14 cellular contexts compared by ENCODE assay signal in the genomic region with DNA sequence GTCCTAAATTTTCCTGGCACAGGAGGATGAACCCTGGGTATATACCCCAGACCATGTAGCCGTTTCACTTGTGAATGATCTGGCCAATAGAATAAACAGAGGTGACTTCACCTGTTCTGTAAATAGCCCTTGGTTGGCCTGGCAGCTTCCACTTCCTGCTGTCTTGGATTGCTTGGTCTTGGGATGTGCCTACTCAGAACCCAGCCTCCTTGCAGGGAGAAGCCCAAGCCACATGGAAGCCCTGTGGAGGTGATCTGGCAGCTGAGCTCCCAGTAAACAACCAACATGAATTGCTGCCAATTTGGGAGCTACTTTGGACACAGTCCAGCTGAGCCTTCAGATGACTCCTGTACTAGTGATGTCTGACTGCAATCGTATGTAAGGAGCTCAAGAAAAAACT. TPM values are rescaled to one million over a fixed set of nuclear protein-coding genes. Genes with fewer than 3 reads are reported as not detected.
DNase-seq lines count a peak whose midpoint lies in the region; ATAC-seq and TF ChIP-seq lines count a peak whose summit lies in the region.
"Had no signal": no experiment of that assay in that cellular context is flagged by ENCODE, and none has a peak within 500 bp of the region (broad histone marks: within the 10 kb centered on the region; RNA-seq: fewer than 3 reads in every experiment).

No MANE protein-coding gene starts in this region.

- H3K27ac ChIP-seq in VCaP (peak overlapping the region; percentile 61), right lobe of liver (no peak overlapping the region)
- no peak overlapping the region for H3K27ac ChIP-seq in CD8-positive, alpha-beta memory T cell (ENCODE audit: low read depth, low read length)

- H3K36me3 ChIP-seq in right lobe of liver, result no peaks in the 10 kb centered on the region
- no peaks in the 10 kb centered on the region for H3K36me3 ChIP-seq in CD8-positive, alpha-beta memory T cell (ENCODE audit: insufficient read depth, low read length)

- ATAC-seq in right lobe of liver, result peak; percentile 40 to 61 (median 52)
- no peak for ATAC-seq in HG03439 (IDR thresholded peaks at IDR 0.05; ENCODE audit: unreplicated experiment)
- ATAC-seq: stimulated activated naive CD8-positive, alpha-beta T cell treated with anti-CD3 and anti-CD28 coated beads, Interleukin-15, amount 100 ng/mL, for 72 hours had no signal

- H3K4me1 ChIP-seq in right lobe of liver, result peaks cover 0 to 28% (median 4%) of the 10 kb centered on the region in 4 donors
- no peaks in the 10 kb centered on the region for H3K4me1 ChIP-seq in CD8-positive, alpha-beta memory T cell (ENCODE audit: insufficient read depth, low read length)

- intact Hi-C loops in right lobe of liver (cut with DNase I), result no loop called here

- CTCF ChIA-PET in CD8-positive, alpha-beta memory T cell (lab: Charles Lee), result no interaction called here

- no peak for TF ChIP-seq POLR2A in right lobe of liver (IDR thresholded peaks at IDR 0.05)

- TF ChIP-seq CTCF in VCaP (conservative IDR thresholded peaks at IDR 0.05), result no peak
- TF ChIP-seq CTCF in right lobe of liver (IDR thresholded peaks at IDR 0.05), result no peak
- no peak for TF ChIP-seq CTCF in osteocyte (IDR thresholded peaks at IDR 0.05)

- peaks cover 4 to 7% (median 6%) of the 10 kb centered on the region in 3 donors for H3K4me1 Mint-ChIP-seq in CD8-positive, alpha-beta memory T cell
- H3K4me1 Mint-ChIP-seq in osteocyte (ENCODE audit: unreplicated experiment), result peaks cover 6% of the 10 kb centered on the region
- H3K4me1 Mint-ChIP-seq: CD14-positive monocyte had no signal

- no peak overlapping the region for H3K4me3 ChIP-seq in right lobe of liver
- H3K4me3 ChIP-seq in CD8-positive, alpha-beta memory T cell (ENCODE audit: low read length), result no peak overlapping the region

- POLR2A ChIA-PET in CD8-positive, alpha-beta memory T cell (lab: Charles Lee), result no interaction called here

- no peaks in the 10 kb centered on the region for H3K9me3 ChIP-seq in right lobe of liver
- no peaks in the 10 kb centered on the region for H3K9me3 ChIP-seq in CD8-positive, alpha-beta memory T cell (ENCODE audit: low read length)

- H3K9me3 Mint-ChIP-seq in CD8-positive, alpha-beta memory T cell, result peaks cover 0 to 4% (median 0%) of the 10 kb centered on the region in 5 donors
- H3K9me3 Mint-ChIP-seq in osteocyte (ENCODE audit: unreplicated experiment), result no peaks in the 10 kb centered on the region
- H3K9me3 Mint-ChIP-seq: neural crest cell had no signal

- H3K36me3 Mint-ChIP-seq in CD8-positive, alpha-beta memory T cell, result no peaks in the 10 kb centered on the region
- no peaks in the 10 kb centered on the region for H3K36me3 Mint-ChIP-seq in osteocyte (ENCODE audit: unreplicated experiment)
- H3K36me3 Mint-ChIP-seq: activated naive CD8-positive, alpha-beta T cell; CD14-positive monocyte had no signal

- H3K27me3 Mint-ChIP-seq in CD8-positive, alpha-beta memory T cell, result peaks cover 13 to 17% of the 10 kb centered on the region in 2 donors
- H3K27me3 Mint-ChIP-seq in osteocyte (ENCODE audit: unreplicated experiment), result peaks cover 26% of the 10 kb centered on the region

- H3K27ac Mint-ChIP-seq in CD8-positive, alpha-beta memory T cell, result no peak overlapping the region
- no peak overlapping the region for H3K27ac Mint-ChIP-seq in osteocyte (ENCODE audit: unreplicated experiment)
- H3K27ac Mint-ChIP-seq: activated naive CD8-positive, alpha-beta T cell; stimulated activated naive CD8-positive, alpha-beta T cell treated with anti-CD3 and anti-CD28 coated beads, Interleukin-15, amount 100 ng/mL, for 72 hours had no signal

- 17% methylated on average over 2 of the region's 2 CpGs for WGBS in right lobe of liver (ENCODE audit: insufficient coverage, low coverage, low lambda C conversion rate, missing lambda C conversion rate)

- DNase-seq in DMS79 (lab: John Stamatoyannopoulos, UW) (peak; percentile 7), NCI-H2081 (lab: John Stamatoyannopoulos, UW) (peak; percentile 77 to 94), right lobe of liver (peak; percentile 62 to 86 (median 69)), osteocyte (ENCODE audit: extremely low spot score, unreplicated experiment) (no peak)
- DNase-seq in CD8-positive, alpha-beta memory T cell, result no peak
- no peak for DNase-seq in activated CD8-positive, alpha-beta memory T cell treated with anti-CD3 and anti-CD28 coated beads, Interleukin-2, amount 50 U/mL, for 48 hours
- DNase-seq: activated CD4-positive, alpha-beta T cell treated with anti-CD3 and anti-CD28 coated beads for 48 hours; SIG-M5; stimulated activated naive CD8-positive, alpha-beta T cell treated with anti-CD3 and anti-CD28 coated beads, Interleukin-15, amount 100 ng/mL, for 72 hours had no signal

- H3K4me3 Mint-ChIP-seq in CD8-positive, alpha-beta memory T cell, result no peak overlapping the region
- H3K4me3 Mint-ChIP-seq in osteocyte (ENCODE audit: unreplicated experiment), result no peak overlapping the region
- H3K4me3 Mint-ChIP-seq: activated naive CD8-positive, alpha-beta T cell; CD14-positive monocyte; neural crest cell; stimulated activated naive CD8-positive, alpha-beta T cell treated with anti-CD3 and anti-CD28 coated beads, Interleukin-15, amount 100 ng/mL, for 72 hours had no signal

- H3K27me3 ChIP-seq in right lobe of liver, result no peaks in the 10 kb centered on the region
- H3K27me3 ChIP-seq in CD8-positive, alpha-beta memory T cell (ENCODE audit: insufficient read depth, low read length, poor library complexity, severe bottlenecking), result no peaks in the 10 kb centered on the region

RNA-seq across cellular contexts. Expression of gene RAPGEF5, which starts 4.8 kb away (rescaled TPM):
- total RNA-seq in right lobe of liver (10 to 100 TPM; 15.5 to 56.4 (median 27.1) TPM), osteocyte (0.21 and 0.27 TPM in 2 replicates)
- under 1 TPM; 0.13 to 0.50 TPM for total RNA-seq in CD8-positive, alpha-beta memory T cell
- 0.86 TPM for polyA plus RNA-seq in CD8-positive, alpha-beta memory T cell
- polyA plus RNA-seq: CD14-positive monocyte had no signal

Comparison
In these comparisons a context has a peak if more than half of its experiments do, and no peak if none do; other contexts are left out.
1. DNase-seq: peak in DMS79 (single experiment), NCI-H2081 (2 of 2) and right lobe of liver (3 of 3); none in CD8-positive, alpha-beta memory T cell (0 of 5), activated CD8-positive, alpha-beta memory T cell treated with anti-CD3 and anti-CD28 coated beads, Interleukin-2, amount 50 U/mL, for 48 hours (single experiment) and osteocyte (single experiment).
2. RNA of gene RAPGEF5, which starts 4.8 kb away (total RNA-seq): 15.5 to 56.4 TPM in right lobe of liver; 0.13 to 0.50 TPM in CD8-positive, alpha-beta memory T cell and 0.21 to 0.27 TPM in osteocyte; every median in the first group is over 10 times any median in the second.